ENCODE assay signal across 11 cellular contexts in genomic region chr5:68565427-68565826, GRCh38.
DNase-seq lines count a peak whose midpoint lies in the region; ATAC-seq, FAIRE-seq and TF ChIP-seq lines count a peak whose summit lies in the region.
"Had no signal": no experiment of that assay in that cellular context is flagged by ENCODE, and none has a peak within 500 bp of the region (broad histone marks: within the 10 kb centered on the region; RNA-seq: fewer than 3 reads in every experiment).

No MANE protein-coding gene starts in this region.

- no peak overlapping the region for H3K4me2 ChIP-seq in GM23338
- no peak overlapping the region for H3K4me2 ChIP-seq in H1 (ENCODE audit: insufficient read depth in 1 of 2, low read depth in 2 of 2, low read length in 2 of 2)

- H3K79me1 ChIP-seq in H1 (ENCODE audit: low read depth, low read length), result no peaks in the 10 kb centered on the region

- 0 out of 2 replicates have a peak, but pooled peaks cover 2% of the 10 kb centered on the region for H3K36me3 ChIP-seq in GM23338 (ENCODE audit: insufficient read depth)
- no peaks in the 10 kb centered on the region for H3K36me3 ChIP-seq in H1 (ENCODE audit: control insufficient read depth in 2 of 4, insufficient read depth in 4 of 4, low read length in 3 of 4)
- H3K36me3 ChIP-seq: pancreas had no signal

- 0 out of 2 replicates have a peak, but pooled peaks cover 12% of the 10 kb centered on the region for H3K9me2 ChIP-seq in GM23338 (ENCODE audit: insufficient read depth)

- no peaks in the 10 kb centered on the region for H3K23me2 ChIP-seq in H1 (ENCODE audit: low read depth, low read length)

- H2BK12ac ChIP-seq in H1 (ENCODE audit: low read depth, low read length), result no peak overlapping the region

- H3K27me3 Mint-ChIP-seq in GM23338 (ENCODE audit: insufficient read depth, low read depth, poor library complexity), result peaks cover 3% of the 10 kb centered on the region

- no peak overlapping the region for H3K56ac ChIP-seq in H1 (replicated peaks; ENCODE audit: insufficient read length, low read depth, low read length)

- H3F3A ChIP-seq in GM23338 (replicated peaks; ENCODE audit: low read depth), result no peaks in the 10 kb centered on the region

- no peak for TF ChIP-seq RAD21 in H1 (IDR thresholded peaks at IDR 0.05 in 1 of 2, conservative IDR thresholded peaks at IDR 0.05 in 1 of 2; ENCODE audit: low read depth in 2 of 2, low read length in 2 of 2)

- no peak overlapping the region for H2BK120ac ChIP-seq in H1 (replicated peaks; ENCODE audit: low read depth, low read length)

- no peak overlapping the region for H3K9ac ChIP-seq in H1 (replicated peaks in 1 of 4; ENCODE audit: extremely low read depth in 1 of 4, low read depth in 3 of 4, low read length in 3 of 4)

- no peak for TF ChIP-seq POLR2A in H1 (IDR thresholded peaks at IDR 0.05; ENCODE audit: control extremely low read depth in 1 of 2, low read depth in 2 of 2, low read length in 2 of 2)

- TF ChIP-seq CTCF in GM23338 (conservative IDR thresholded peaks at IDR 0.05; ENCODE audit: low read depth in 2 of 2) (no peak), H1 (IDR thresholded peaks at IDR 0.05; ENCODE audit: control extremely low read depth in 1 of 3, insufficient read depth in 1 of 3, low read depth in 1 of 3, low read length in 3 of 3) (no peak)

- WGBS in H1 (ENCODE audit: extremely low coverage in 1 of 2, insufficient coverage in 1 of 2, insufficient read length in 1 of 2, insufficient replicate concordance in 2 of 2, low coverage in 1 of 2, low lambda C conversion rate in 2 of 2, missing lambda C conversion rate in 1 of 2), 2 experiments, result 89% methylated on average over 4 of the region's 5 CpGs; no CpG with 5 or more reads in 1 of the 2 experiments

- no peak for DNase-seq in GM23338 (ENCODE audit: low spot score)
- no peak for DNase-seq in H1 (ENCODE audit: low read depth in 1 of 2, low spot score in 2 of 2)
- no peak for DNase-seq in NCI-H1694 (lab: John Stamatoyannopoulos, UW)
- DNase-seq in NCI-H1105 treated with DMSO at 0.1 percent for 48 hours (lab: John Stamatoyannopoulos, UW), result no peak
- DNase-seq in midbrain (lab: John Stamatoyannopoulos, UW), result no peak
- DNase-seq in G401 (ENCODE audit: low spot score), result no peak
- DNase-seq: activated CD8-positive, alpha-beta T cell treated with anti-CD3 and anti-CD28 coated beads, Interleukin-2, amount 10 ng/mL, durations not matched to agents 7 days and 5 days; pancreas had no signal

- H3K9me3 Mint-ChIP-seq in GM23338, result peaks cover 3% of the 10 kb centered on the region

- no peaks in the 10 kb centered on the region for H3K4me1 ChIP-seq in GM23338 (ENCODE audit: insufficient read depth)
- H3K4me1 ChIP-seq in H1 (replicated peaks in 1 of 4; ENCODE audit: control insufficient read depth in 3 of 4, insufficient read depth in 4 of 4, low read length in 3 of 4), result no peaks in the 10 kb centered on the region

- H4K20me1 ChIP-seq in GM23338 (replicated peaks; ENCODE audit: insufficient read depth), result no peaks in the 10 kb centered on the region
- H4K20me1 ChIP-seq in H1 (replicated peaks in 1 of 2; ENCODE audit: control insufficient read depth in 1 of 2, insufficient read depth in 2 of 2, low read length in 2 of 2), result no peaks in the 10 kb centered on the region

- FAIRE-seq in H1 (lab: Jason Lieb, UNC), result no peak
- FAIRE-seq: astrocyte, pancreas had no signal

- H3K79me2 ChIP-seq in GM23338 (replicated peaks; ENCODE audit: insufficient read depth) (no peaks in the 10 kb centered on the region), H1 (ENCODE audit: control insufficient read depth in 1 of 2, insufficient read depth in 2 of 2, low read length in 2 of 2) (no peaks in the 10 kb centered on the region)

- peak; percentile 94 for ATAC-seq in GM18511 (IDR thresholded peaks at IDR 0.05; ENCODE audit: unreplicated experiment)
- no peak for ATAC-seq in GM23338
- peak; percentile 88 for ATAC-seq in HG03469 (IDR thresholded peaks at IDR 0.05; ENCODE audit: unreplicated experiment)
- ATAC-seq: activated CD8-positive, alpha-beta T cell treated with anti-CD3 and anti-CD28 coated beads, Interleukin-2, amount 10 ng/mL, durations not matched to agents 7 days and 5 days; pancreas had no signal

- in situ Hi-C loops in G401 (cut with HindIII; ENCODE audit: low sequenced_read_pairs), result no loop called here

- H3K18ac ChIP-seq in H1 (ENCODE audit: extremely low read depth, low read length), result no peak overlapping the region

- no peak overlapping the region for H3K4ac ChIP-seq in H1 (replicated peaks; ENCODE audit: insufficient read length, low read depth, low read length)

- H2BK5ac ChIP-seq in H1 (ENCODE audit: low read depth, low read length), result no peak overlapping the region

- H2AK5ac ChIP-seq in H1 (ENCODE audit: low read depth, low read length), result no peak overlapping the region

- H3K27me3 ChIP-seq in GM23338 (ENCODE audit: insufficient read depth) (no peaks in the 10 kb centered on the region), H1 (replicated peaks in 1 of 4; ENCODE audit: control insufficient read depth in 3 of 4, extremely low read depth in 1 of 4, insufficient read depth in 3 of 4, low read length in 3 of 4) (no peaks in the 10 kb centered on the region)
- H3K27me3 ChIP-seq: pancreas had no signal

- CTCF ChIA-PET in H1 (lab: Charles Lee; ENCODE audit: partially characterized antibody), result interaction anchor here (0.6 kb wide), 1 partner anchor 55 kb away, joined by 4 read pairs; no protein-coding TSS in a partner anchor

- no peak for TF ChIP-seq EP300 in H1 (IDR thresholded peaks at IDR 0.05; ENCODE audit: borderline replicate concordance in 1 of 2, low read depth in 2 of 2, low read length in 2 of 2)

- H2BK15ac ChIP-seq in H1 (ENCODE audit: low read length), result no peak overlapping the region

- no peak overlapping the region for H4K5ac ChIP-seq in H1 (ENCODE audit: insufficient read length, low read depth, low read length)

- no peak overlapping the region for H3K4me3 Mint-ChIP-seq in GM23338
- H3K4me3 Mint-ChIP-seq: activated CD8-positive, alpha-beta T cell treated with anti-CD3 and anti-CD28 coated beads, Interleukin-2, amount 10 ng/mL, durations not matched to agents 7 days and 5 days had no signal

- no peak overlapping the region for H3K23ac ChIP-seq in H1 (ENCODE audit: insufficient read length)

- POLR2A ChIA-PET in H1 (lab: Charles Lee; ENCODE audit: partially characterized antibody), result no interaction called here

- H3K14ac ChIP-seq in H1 (ENCODE audit: insufficient read length), result no peak overlapping the region

- peaks cover 9% of the 10 kb centered on the region for H3K36me3 Mint-ChIP-seq in GM23338 (ENCODE audit: low read depth)

- no peak overlapping the region for H4K8ac ChIP-seq in H1 (ENCODE audit: extremely low read depth, insufficient read depth, low read length)

- H4K91ac ChIP-seq in H1 (replicated peaks; ENCODE audit: insufficient read length, low read length), result no peak overlapping the region

- H3K4me3 ChIP-seq in GM23338, result no peak overlapping the region
- H3K4me3 ChIP-seq in H1 (ENCODE audit: extremely low read depth in 1 of 4, insufficient read depth in 2 of 4, low read depth in 3 of 4, low read length in 4 of 4), result no peak overlapping the region
- H3K4me3 ChIP-seq: pancreas had no signal

- H3K27ac ChIP-seq in GM23338 (ENCODE audit: low read depth), result no peak overlapping the region
- H3K27ac ChIP-seq in H1 (ENCODE audit: low read depth, low read length), result no peak overlapping the region
- H3K27ac ChIP-seq: pancreas had no signal

- H2AFZ ChIP-seq in GM23338 (0 out of 2 replicates have a peak overlapping the region, but pooled peaks have one; percentile 19), H1 (ENCODE audit: low read length) (peak overlapping the region; percentile 93; the same call in 1 of the 2 replicates)

- no peak overlapping the region for H3K27ac Mint-ChIP-seq in GM23338
- H3K27ac Mint-ChIP-seq: activated CD8-positive, alpha-beta T cell treated with anti-CD3 and anti-CD28 coated beads, Interleukin-2, amount 10 ng/mL, durations not matched to agents 7 days and 5 days had no signal

- H3K9me3 ChIP-seq in H1 (ENCODE audit: insufficient read depth in 2 of 2, low read depth in 1 of 2, low read length in 1 of 2), result 0 out of 4 replicates have a peak, but pooled peaks cover 0 to 3% of the 10 kb centered on the region in 2 experiments
- H3K9me3 ChIP-seq: pancreas had no signal

- H2BK20ac ChIP-seq in H1 (ENCODE audit: low read length), result no peak overlapping the region

- H3K4me1 Mint-ChIP-seq in GM23338, result no peaks in the 10 kb centered on the region

TF ChIP-seq in GM23338, 12 proteins besides CTCF, POLR2A, EP300 and RAD21 (continues in another document):
- TF ChIP-seq JUNB (IDR thresholded peaks at IDR 0.05; ENCODE audit: unreplicated experiment) (no peak), ZNF114 (CRISPR knock-in tag; IDR thresholded peaks at IDR 0.05) (no peak), STAT1 (IDR thresholded peaks at IDR 0.05; ENCODE audit: unreplicated experiment) (no peak), ZNF331 (CRISPR knock-in tag; IDR thresholded peaks at IDR 0.05; ENCODE audit: low read depth) (no peak)

TF ChIP-seq in H1, 55 proteins besides CTCF, POLR2A, EP300 and RAD21:
- TF ChIP-seq SUZ12 (IDR thresholded peaks at IDR 0.05; ENCODE audit: low read length) (no peak), EZH2 (IDR thresholded peaks at IDR 0.05; ENCODE audit: low read depth, low read length, severe bottlenecking) (no peak), CTBP2 (IDR thresholded peaks at IDR 0.05; ENCODE audit: borderline replicate concordance, insufficient read depth, insufficient read length, low read length) (no peak), SIN3A (conservative IDR thresholded peaks at IDR 0.05 in 1 of 2, IDR thresholded peaks at IDR 0.05 in 1 of 2; ENCODE audit: low read depth in 1 of 2, low read length in 2 of 2) (no peak), SP2 (IDR thresholded peaks at IDR 0.05; ENCODE audit: low read length) (no peak), TAF7 (optimal IDR thresholded peaks at IDR 0.05; ENCODE audit: borderline replicate concordance, low read depth, low read length) (no peak), CREB1 (IDR thresholded peaks at IDR 0.05) (no peak)
